Comparison of ENCODE assay signal across 10 cellular contexts in the genomic region with DNA sequence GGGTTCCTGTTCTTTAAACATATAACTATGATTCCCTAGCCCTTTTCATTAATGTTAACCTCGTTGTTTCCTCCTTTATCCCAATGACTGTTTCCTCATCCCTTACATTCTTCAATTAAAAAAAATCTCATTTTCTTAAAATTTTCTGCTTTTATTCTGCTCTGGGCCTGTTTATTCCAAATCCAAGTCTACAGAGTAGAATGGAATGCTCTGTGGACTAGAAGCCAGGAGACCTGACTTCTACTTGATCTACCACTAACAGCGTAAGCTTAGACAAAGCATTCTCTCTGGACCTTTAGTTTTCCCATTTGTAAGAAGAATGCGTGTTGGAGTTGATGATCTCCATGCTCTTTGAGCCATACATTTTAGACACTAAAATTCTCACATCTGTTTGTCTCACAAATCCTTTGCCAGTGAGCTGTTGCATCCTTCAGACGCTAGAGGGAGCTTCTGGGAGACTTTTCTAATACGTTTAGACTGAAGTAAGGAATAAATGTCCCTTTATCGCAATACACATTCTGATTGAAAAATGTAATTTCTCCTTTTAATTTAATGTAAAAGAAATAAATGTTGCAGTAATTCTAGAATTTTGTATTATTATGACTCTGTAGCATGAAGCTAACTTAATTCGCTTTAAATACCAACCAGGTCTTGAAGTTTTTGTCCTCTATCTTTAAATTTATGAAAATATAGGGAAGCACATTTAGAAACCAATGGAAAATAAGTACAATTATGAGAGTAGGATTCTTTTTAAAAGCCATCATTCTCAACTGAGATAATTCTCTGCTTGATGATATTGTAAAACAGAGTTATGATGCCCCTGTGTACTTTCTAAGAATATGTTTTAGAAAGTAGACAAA. TPM values are rescaled to one million over a fixed set of nuclear protein-coding genes. Genes with fewer than 3 reads are reported as not detected.
DNase-seq lines count a peak whose midpoint lies in the region; ATAC-seq, FAIRE-seq and TF ChIP-seq lines count a peak whose summit lies in the region.
"Had no signal": no experiment of that assay in that cellular context is flagged by ENCODE, and none has a peak within 500 bp of the region (broad histone marks: within the 10 kb centered on the region; RNA-seq: fewer than 3 reads in every experiment).

No MANE protein-coding gene starts in this region.

- H3K9me3 ChIP-seq in kidney (ENCODE audit: control insufficient read depth in 1 of 2, low read length in 2 of 2), result no peaks in the 10 kb centered on the region

- H3K36me3 ChIP-seq in kidney (ENCODE audit: control insufficient read depth in 1 of 2, insufficient read depth in 2 of 2, low read length in 2 of 2), result no peaks in the 10 kb centered on the region

- TF ChIP-seq CTCF in brain (conservative IDR thresholded peaks at IDR 0.05) (peak; percentile 82 to 87), kidney (IDR thresholded peaks at IDR 0.05; ENCODE audit: borderline replicate concordance, extremely low read depth, insufficient read depth) (peak; percentile 73)

- intact Hi-C loops in kidney (cut with DNase I), result no loop called here

- peak; percentile 4 for DNase-seq in NK-92 treated with Interleukin-12 subunit alpha and Interleukin-12 subunit beta, amount 100 ng/mL, for 24 hours (lab: John Stamatoyannopoulos, UW)
- DNase-seq in NK-92 (lab: John Stamatoyannopoulos, UW; ENCODE audit: unreplicated experiment), result no peak
- DNase-seq in HK-2 (ENCODE audit: unreplicated experiment), result peak; percentile 33
- DNase-seq in NCI-H748 treated with DMSO at 0.1 percent for 48 hours (lab: John Stamatoyannopoulos, UW), result peak; percentile 35
- no peak for DNase-seq in kidney
- peak; percentile 57 for DNase-seq in stromal cell of bone marrow (ENCODE audit: low read depth)

- H3K4me3 Mint-ChIP-seq in brain, result no peak overlapping the region
- H3K4me3 Mint-ChIP-seq: dendritic cell treated with granulocyte-macrophage colony-stimulating factor and Interleukin-4, amounts not matched to agents 40 ng/mL and 50 ng/mL, for 4 days had no signal

- no peaks in the 10 kb centered on the region for H3K9me3 Mint-ChIP-seq in brain
- H3K9me3 Mint-ChIP-seq: dendritic cell treated with granulocyte-macrophage colony-stimulating factor and Interleukin-4, amounts not matched to agents 40 ng/mL and 50 ng/mL, for 4 days had no signal

- H3K4me3 ChIP-seq in kidney (ENCODE audit: low read length in 2 of 2), result no peak overlapping the region

- H3K4me1 Mint-ChIP-seq in brain, result no peaks in the 10 kb centered on the region

- no peak overlapping the region for H3K27ac ChIP-seq in kidney (ENCODE audit: low read depth in 2 of 2, low read length in 2 of 2)

- H3K4me1 ChIP-seq in kidney (ENCODE audit: control insufficient read depth in 1 of 2, insufficient read depth in 1 of 2, low read depth in 1 of 2, low read length in 2 of 2), result no peaks in the 10 kb centered on the region

- FAIRE-seq in kidney (lab: Jason Lieb, UNC), result peak; percentile 90

- ATAC-seq in GM21390 (IDR thresholded peaks at IDR 0.05; ENCODE audit: unreplicated experiment), result peak; percentile 74

- no peak overlapping the region for H3K27ac Mint-ChIP-seq in brain
- H3K27ac Mint-ChIP-seq: dendritic cell treated with granulocyte-macrophage colony-stimulating factor and Interleukin-4, amounts not matched to agents 40 ng/mL and 50 ng/mL, for 4 days had no signal

- no peak overlapping the region for H3K9ac ChIP-seq in kidney (ENCODE audit: low read length in 2 of 2)

- no peaks in the 10 kb centered on the region for H3K36me3 Mint-ChIP-seq in brain

- H3K27me3 Mint-ChIP-seq in brain, result peaks cover 3% of the 10 kb centered on the region
- H3K27me3 Mint-ChIP-seq: dendritic cell treated with granulocyte-macrophage colony-stimulating factor and Interleukin-4, amounts not matched to agents 40 ng/mL and 50 ng/mL, for 4 days had no signal

RNA-seq across cellular contexts. Expression of a gene that starts 21.7 kb away (rescaled TPM):
- polyA plus RNA-seq in brain (ENCODE audit: insufficient read depth, low read depth, low replicate concordance) (not detected), kidney (ENCODE audit: insufficient read depth, low read depth, low replicate concordance) (2.1 TPM)
- total RNA-seq in kidney, result 1.9 TPM
- total RNA-seq: subcutaneous adipose tissue had no signal

Comparison
In these comparisons a context has a peak if more than half of its experiments do, and no peak if none do; other contexts are left out.
1. DNase-seq: peak in NK-92 treated with Interleukin-12 subunit alpha and Interleukin-12 subunit beta, amount 100 ng/mL, for 24 hours (single experiment), HK-2 (single experiment), NCI-H748 treated with DMSO at 0.1 percent for 48 hours (single experiment) and stromal cell of bone marrow (single experiment); none in NK-92 (single experiment) and kidney (single experiment).